Comparison of ENCODE assay signal across 13 cellular contexts in genomic region chr12:52147983-52148540, GRCh38. TPM values are rescaled to one million over a fixed set of nuclear protein-coding genes. Genes with fewer than 3 reads are reported as not detected.
DNase-seq lines count a peak whose midpoint lies in the region; ATAC-seq, FAIRE-seq and TF ChIP-seq lines count a peak whose summit lies in the region.
"Had no signal": no experiment of that assay in that cellular context is flagged by ENCODE, and none has a peak within 500 bp of the region (broad histone marks: within the 10 kb centered on the region; RNA-seq: fewer than 3 reads in every experiment).

No MANE protein-coding gene starts in this region.

- H3K9ac ChIP-seq in astrocyte (ENCODE audit: low read length), result peak overlapping the region; percentile 83

- peak overlapping the region; percentile 99 for H3K27ac Mint-ChIP-seq in HFFc6
- peak overlapping the region; percentile 93 for H3K27ac Mint-ChIP-seq in astrocyte (ENCODE audit: unreplicated experiment)
- H3K27ac Mint-ChIP-seq in progenitor cell of endocrine pancreas, result no peak overlapping the region
- H3K27ac Mint-ChIP-seq: activated CD4-positive, alpha-beta T cell treated with anti-CD3 and anti-CD28 coated beads for 36 hours; activated naive CD4-positive, alpha-beta T cell treated with anti-CD3 and anti-CD28 coated beads, Interleukin-2, amount 50 U/mL, for 24 hours had no signal

- peaks cover 5% of the 10 kb centered on the region for H3K79me2 ChIP-seq in astrocyte (ENCODE audit: insufficient read depth, low read length)

- TF ChIP-seq POLR2A in testis (IDR thresholded peaks at IDR 0.05), result no peak

- FAIRE-seq in astrocyte (lab: Jason Lieb, UNC), result no peak
- FAIRE-seq: endometrium had no signal

- H3K4me1 Mint-ChIP-seq in HFFc6 (ENCODE audit: low read depth), result peaks cover 62% of the 10 kb centered on the region
- H3K4me1 Mint-ChIP-seq in astrocyte (ENCODE audit: low read depth, unreplicated experiment), result peaks cover 33% of the 10 kb centered on the region
- peaks cover 5% of the 10 kb centered on the region for H3K4me1 Mint-ChIP-seq in progenitor cell of endocrine pancreas (ENCODE audit: low read depth)

- H3K36me3 ChIP-seq in astrocyte (ENCODE audit: insufficient read depth, low read length) (no peaks in the 10 kb centered on the region), left lung (no peaks in the 10 kb centered on the region), testis (ENCODE audit: low read depth, missing control alignments) (no peaks in the 10 kb centered on the region)

- H3K4me3 ChIP-seq in astrocyte (ENCODE audit: insufficient read depth, low read depth, low read length), result no peak overlapping the region
- H3K4me3 ChIP-seq in left lung, result no peak overlapping the region
- no peak overlapping the region for H3K4me3 ChIP-seq in testis

- H3K27me3 Mint-ChIP-seq in HFFc6 (ENCODE audit: insufficient read depth) (peaks cover 4% of the 10 kb centered on the region), astrocyte (ENCODE audit: low read depth, unreplicated experiment) (peaks cover 4% of the 10 kb centered on the region), progenitor cell of endocrine pancreas (peaks cover 21% of the 10 kb centered on the region)
- H3K27me3 Mint-ChIP-seq: activated CD4-positive, alpha-beta T cell treated with anti-CD3 and anti-CD28 coated beads for 36 hours; activated naive CD4-positive, alpha-beta T cell treated with anti-CD3 and anti-CD28 coated beads, Interleukin-2, amount 50 U/mL, for 24 hours had no signal

- H3K4me1 ChIP-seq in astrocyte (ENCODE audit: insufficient read depth, low read length) (peaks cover 54% of the 10 kb centered on the region), left lung (peaks cover 29 to 56% of the 10 kb centered on the region in 2 donors), testis (peaks cover 44% of the 10 kb centered on the region)

- H3K9me3 Mint-ChIP-seq in HFFc6 (no peaks in the 10 kb centered on the region), astrocyte (ENCODE audit: unreplicated experiment) (no peaks in the 10 kb centered on the region), progenitor cell of endocrine pancreas (ENCODE audit: low read depth) (no peaks in the 10 kb centered on the region)
- H3K9me3 Mint-ChIP-seq: activated naive CD4-positive, alpha-beta T cell treated with anti-CD3 and anti-CD28 coated beads, Interleukin-2, amount 50 U/mL, for 24 hours had no signal

- H3K36me3 Mint-ChIP-seq in HFFc6 (ENCODE audit: low read depth) (no peaks in the 10 kb centered on the region), astrocyte (ENCODE audit: low read depth, unreplicated experiment) (no peaks in the 10 kb centered on the region), progenitor cell of endocrine pancreas (ENCODE audit: insufficient read depth) (no peaks in the 10 kb centered on the region)
- H3K36me3 Mint-ChIP-seq: activated naive CD4-positive, alpha-beta T cell treated with anti-CD3 and anti-CD28 coated beads, Interleukin-2, amount 50 U/mL, for 24 hours had no signal

- peak overlapping the region; percentile 100 for H3K27ac ChIP-seq in astrocyte (ENCODE audit: low read depth, low read length)
- peak overlapping the region; percentile 89 to 93 for H3K27ac ChIP-seq in left lung
- peak overlapping the region; percentile 60 to 82 for H3K27ac ChIP-seq in testis

- peak overlapping the region; percentile 14 for H2AFZ ChIP-seq in astrocyte (ENCODE audit: low read depth, low read length)

- no peaks in the 10 kb centered on the region for H3K27me3 ChIP-seq in astrocyte (ENCODE audit: insufficient read depth, low read length)
- peaks cover 0 to 16% of the 10 kb centered on the region in 2 donors for H3K27me3 ChIP-seq in left lung
- H3K27me3 ChIP-seq in testis, result no peaks in the 10 kb centered on the region

- no peaks in the 10 kb centered on the region for H4K20me1 ChIP-seq in astrocyte (ENCODE audit: insufficient read depth, low read length)

- no peak for TF ChIP-seq CTCF in HFFc6 (IDR thresholded peaks at IDR 0.05)
- TF ChIP-seq CTCF in astrocyte (IDR thresholded peaks at IDR 0.05; ENCODE audit: insufficient read depth, low read depth, low read length), result no peak
- no peak for TF ChIP-seq CTCF in left lung (IDR thresholded peaks at IDR 0.05)
- TF ChIP-seq CTCF in testis (IDR thresholded peaks at IDR 0.05), result no peak
- no peak for TF ChIP-seq CTCF in progenitor cell of endocrine pancreas (IDR thresholded peaks at IDR 0.05; ENCODE audit: unreplicated experiment)

- no peak for DNase-seq in HFFc6
- no peak for DNase-seq in astrocyte (ENCODE audit: low read depth)
- peak in 1 of 2 donors; percentile 67 for DNase-seq in left lung
- DNase-seq in testis, result no peak
- DNase-seq in NCI-H146 treated with DMSO at 0.1 percent for 48 hours (lab: John Stamatoyannopoulos, UW; ENCODE audit: unreplicated experiment), result no peak
- DNase-seq in EL, result no peak
- DNase-seq in progenitor cell of endocrine pancreas (ENCODE audit: low spot score, unreplicated experiment), result no peak
- DNase-seq: activated CD4-positive, alpha-beta T cell treated with anti-CD3 and anti-CD28 coated beads for 36 hours; DMS 273 treated with DMSO at 0.1 percent for 48 hours; SIG-M5 had no signal

- intact Hi-C loops in left lung (cut with DNase I), result no loop called here
- intact Hi-C loops in testis (cut with DNase I; ENCODE audit: low total_unique reads), result no loop called here

- ATAC-seq in left lung, result no peak
- no peak for ATAC-seq in HG03095 (IDR thresholded peaks at IDR 0.05; ENCODE audit: unreplicated experiment)
- ATAC-seq: activated CD4-positive, alpha-beta T cell treated with anti-CD3 and anti-CD28 coated beads for 36 hours had no signal

- no peaks in the 10 kb centered on the region for H3K9me3 ChIP-seq in astrocyte (ENCODE audit: insufficient read depth, low read depth, low read length)
- no peaks in the 10 kb centered on the region for H3K9me3 ChIP-seq in left lung
- no peaks in the 10 kb centered on the region for H3K9me3 ChIP-seq in testis

- 63 to 93% methylated on average over 2 to 10 of the region's 10 CpGs for WGBS in testis, 2 donors

- H3K4me2 ChIP-seq in astrocyte (ENCODE audit: low read length), result peak overlapping the region; percentile 57

- H3K4me3 Mint-ChIP-seq in HFFc6 (no peak overlapping the region), astrocyte (ENCODE audit: unreplicated experiment) (no peak overlapping the region), progenitor cell of endocrine pancreas (ENCODE audit: low read depth) (no peak overlapping the region)
- H3K4me3 Mint-ChIP-seq: activated CD4-positive, alpha-beta T cell treated with anti-CD3 and anti-CD28 coated beads for 36 hours; activated naive CD4-positive, alpha-beta T cell treated with anti-CD3 and anti-CD28 coated beads, Interleukin-2, amount 50 U/mL, for 24 hours had no signal

RNA-seq across cellular contexts. Expression of gene KRT80, which starts 43.8 kb away (rescaled TPM):
- 1 to 10 TPM; 2.3 to 3.7 (median 2.8) TPM for total RNA-seq in HFFc6 (2021; fragmentation: NEBNext Ultra II Directional; extraction: Animal tissue kit (Norgen Biotek cat#: 25700))
- total RNA-seq in astrocyte (2.8 and 3.6 TPM in 2 replicates), left lung (10 to 100 TPM; 27.6 to 30.1 TPM), testis (under 1 TPM; 0.50 to 0.94 TPM), progenitor cell of endocrine pancreas (0.07 and 0.20 TPM in 2 replicates)
- polyA plus RNA-seq in testis (ENCODE audit: insufficient read depth, low read depth, low replicate concordance), result 1.0 TPM
- total RNA-seq: activated CD4-positive, alpha-beta T cell treated with anti-CD3 and anti-CD28 coated beads for 36 hours had no signal
